2 cellular contexts compared by ENCODE assay signal in genomic region chr2:39870871-39871270, GRCh38.
TF ChIP-seq lines count a peak whose summit lies in the region.

No MANE protein-coding gene starts in this region.

TF ChIP-seq in SK-N-SH, 30 proteins besides CTCF, POLR2A, EP300 and RAD21:
- TF ChIP-seq PBX3 (IDR thresholded peaks at IDR 0.05) (no peak), JUND (IDR thresholded peaks at IDR 0.05) (no peak), GABPA (IDR thresholded peaks at IDR 0.05; ENCODE audit: low read depth) (no peak), NFIC (IDR thresholded peaks at IDR 0.05; ENCODE audit: borderline replicate concordance) (no peak), GATA2 (CRISPR knock-in tag; IDR thresholded peaks at IDR 0.05) (no peak), MEF2A (IDR thresholded peaks at IDR 0.05; ENCODE audit: borderline replicate concordance, low read depth) (no peak), SIN3A (IDR thresholded peaks at IDR 0.05; ENCODE audit: borderline replicate concordance, low read depth, low read length) (no peak), RFX5 (IDR thresholded peaks at IDR 0.05; ENCODE audit: low read length) (no peak), TCF12 (IDR thresholded peaks at IDR 0.05) (no peak), POLR2AphosphoS5 (IDR thresholded peaks at IDR 0.05; ENCODE audit: low read depth, low read length) (no peak), FOXJ3 (CRISPR knock-in tag; IDR thresholded peaks at IDR 0.05) (no peak), CHD2 (IDR thresholded peaks at IDR 0.05; ENCODE audit: low read length, partially characterized antibody) (no peak), ELF1 (IDR thresholded peaks at IDR 0.05) (no peak)
- TF ChIP-seq, protein P1, sequence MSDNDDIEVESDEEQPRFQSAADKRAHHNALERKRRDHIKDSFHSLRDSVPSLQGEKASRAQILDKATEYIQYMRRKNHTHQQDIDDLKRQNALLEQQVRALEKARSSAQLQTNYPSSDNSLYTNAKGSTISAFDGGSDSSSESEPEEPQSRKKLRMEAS (IDR thresholded peaks at IDR 0.05; ENCODE audit: low read depth): no peak

TF ChIP-seq in SK-N-SH treated with all-trans-retinoic acid at 6 μM for 48 hours, 23 proteins besides CTCF, POLR2A, EP300 and RAD21:
- TF ChIP-seq ZFP30 (CRISPR knock-in tag; IDR thresholded peaks at IDR 0.05): no peak
- TF ChIP-seq, protein P2, sequence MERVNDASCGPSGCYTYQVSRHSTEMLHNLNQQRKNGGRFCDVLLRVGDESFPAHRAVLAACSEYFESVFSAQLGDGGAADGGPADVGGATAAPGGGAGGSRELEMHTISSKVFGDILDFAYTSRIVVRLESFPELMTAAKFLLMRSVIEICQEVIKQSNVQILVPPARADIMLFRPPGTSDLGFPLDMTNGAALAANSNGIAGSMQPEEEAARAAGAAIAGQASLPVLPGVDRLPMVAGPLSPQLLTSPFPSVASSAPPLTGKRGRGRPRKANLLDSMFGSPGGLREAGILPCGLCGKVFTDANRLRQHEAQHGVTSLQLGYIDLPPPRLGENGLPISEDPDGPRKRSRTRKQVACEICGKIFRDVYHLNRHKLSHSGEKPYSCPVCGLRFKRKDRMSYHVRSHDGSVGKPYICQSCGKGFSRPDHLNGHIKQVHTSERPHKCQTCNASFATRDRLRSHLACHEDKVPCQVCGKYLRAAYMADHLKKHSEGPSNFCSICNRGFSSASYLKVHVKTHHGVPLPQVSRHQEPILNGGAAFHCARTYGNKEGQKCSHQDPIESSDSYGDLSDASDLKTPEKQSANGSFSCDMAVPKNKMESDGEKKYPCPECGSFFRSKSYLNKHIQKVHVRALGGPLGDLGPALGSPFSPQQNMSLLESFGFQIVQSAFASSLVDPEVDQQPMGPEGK (CRISPR knock-in tag; IDR thresholded peaks at IDR 0.05; ENCODE audit: borderline replicate concordance): no peak
- TF ChIP-seq TSHZ2 (CRISPR knock-in tag; IDR thresholded peaks at IDR 0.05): no peak
- TF ChIP-seq ESRRG (CRISPR knock-in tag; IDR thresholded peaks at IDR 0.05): no peak
- TF ChIP-seq RARB (CRISPR knock-in tag; IDR thresholded peaks at IDR 0.05): no peak
- TF ChIP-seq PPARA (CRISPR knock-in tag; IDR thresholded peaks at IDR 0.05; ENCODE audit: borderline replicate concordance): no peak
- no peak for TF ChIP-seq BACH2 (CRISPR knock-in tag; IDR thresholded peaks at IDR 0.05; ENCODE audit: borderline replicate concordance)
- TF ChIP-seq ZC3H10 (CRISPR knock-in tag; IDR thresholded peaks at IDR 0.05): no peak
- TF ChIP-seq TOX (CRISPR knock-in tag; IDR thresholded peaks at IDR 0.05; ENCODE audit: borderline replicate concordance): no peak
- no peak for TF ChIP-seq ZFP3 (CRISPR knock-in tag; IDR thresholded peaks at IDR 0.05)
- no peak for TF ChIP-seq SNAI2 (CRISPR knock-in tag; IDR thresholded peaks at IDR 0.05)
- TF ChIP-seq, protein P3, sequence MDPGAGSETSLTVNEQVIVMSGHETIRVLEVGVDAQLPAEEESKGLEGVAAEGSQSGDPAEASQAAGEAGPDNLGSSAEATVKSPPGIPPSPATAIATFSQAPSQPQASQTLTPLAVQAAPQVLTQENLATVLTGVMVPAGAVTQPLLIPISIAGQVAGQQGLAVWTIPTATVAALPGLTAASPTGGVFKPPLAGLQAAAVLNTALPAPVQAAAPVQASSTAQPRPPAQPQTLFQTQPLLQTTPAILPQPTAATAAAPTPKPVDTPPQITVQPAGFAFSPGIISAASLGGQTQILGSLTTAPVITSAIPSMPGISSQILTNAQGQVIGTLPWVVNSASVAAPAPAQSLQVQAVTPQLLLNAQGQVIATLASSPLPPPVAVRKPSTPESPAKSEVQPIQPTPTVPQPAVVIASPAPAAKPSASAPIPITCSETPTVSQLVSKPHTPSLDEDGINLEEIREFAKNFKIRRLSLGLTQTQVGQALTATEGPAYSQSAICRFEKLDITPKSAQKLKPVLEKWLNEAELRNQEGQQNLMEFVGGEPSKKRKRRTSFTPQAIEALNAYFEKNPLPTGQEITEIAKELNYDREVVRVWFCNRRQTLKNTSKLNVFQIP (CRISPR knock-in tag; IDR thresholded peaks at IDR 0.05; ENCODE audit: borderline replicate concordance, low read depth): no peak
- no peak for TF ChIP-seq CSDC2 (CRISPR knock-in tag; IDR thresholded peaks at IDR 0.05)
- no peak for TF ChIP-seq ZNF70 (CRISPR knock-in tag; IDR thresholded peaks at IDR 0.05)
- no peak for TF ChIP-seq TCF4 (CRISPR knock-in tag; IDR thresholded peaks at IDR 0.05; ENCODE audit: borderline replicate concordance)
- no peak for TF ChIP-seq GLIS3 (CRISPR knock-in tag; IDR thresholded peaks at IDR 0.05)
- no peak for TF ChIP-seq CREB5 (CRISPR knock-in tag; IDR thresholded peaks at IDR 0.05; ENCODE audit: low read depth)
- TF ChIP-seq ISL1 (CRISPR knock-in tag; IDR thresholded peaks at IDR 0.05): no peak
